Comparison of ENCODE assay signal across 8 cellular contexts in the genomic region with DNA sequence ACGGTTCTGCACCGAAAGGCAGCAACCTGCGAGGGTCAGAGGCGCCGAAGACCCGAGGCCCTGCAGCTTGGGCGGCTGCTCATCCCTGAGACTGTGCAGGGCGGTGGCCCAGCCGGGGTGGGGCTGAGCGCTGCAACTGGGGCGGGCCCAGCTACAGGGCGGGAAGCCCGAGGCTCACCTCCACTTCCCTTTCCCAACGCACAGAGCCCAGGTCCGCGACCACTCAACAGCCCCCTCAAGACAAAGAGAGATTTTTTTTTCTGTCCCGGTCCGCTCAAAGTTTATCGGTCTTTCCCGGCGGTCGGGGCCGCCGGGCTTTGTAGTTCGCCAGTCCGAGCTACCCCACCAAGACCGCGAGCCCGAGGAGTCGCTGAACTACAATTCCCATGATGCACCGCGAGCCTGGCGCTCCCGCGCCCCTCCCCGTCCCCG. TPM values are rescaled to one million over a fixed set of nuclear protein-coding genes. Genes with fewer than 3 reads are reported as not detected.
DNase-seq lines count a peak whose midpoint lies in the region; ATAC-seq, FAIRE-seq and TF ChIP-seq lines count a peak whose summit lies in the region.

No MANE protein-coding gene starts in this region.

- no peaks in the 10 kb centered on the region for H3K27me3 ChIP-seq in H1 (replicated peaks in 1 of 4; ENCODE audit: control insufficient read depth in 3 of 4, extremely low read depth in 1 of 4, insufficient read depth in 3 of 4, low read length in 3 of 4)

- CTCF ChIA-PET in H1 (lab: Charles Lee; ENCODE audit: partially characterized antibody): interaction anchor here (1.0 kb wide), 1 partner anchor 142 kb away, joined by 3 read pairs; no protein-coding TSS in a partner anchor

- POLR2A ChIA-PET in H1 (lab: Charles Lee; ENCODE audit: partially characterized antibody): interaction anchor here (1.0 to 1.9 kb wide), 3 partner anchors 11 to 159 kb away, joined by 3 to 4 read pairs (median 4); partner anchors contain the start of genes HMGB1 and UBE2L5

- no peak overlapping the region for H3K14ac ChIP-seq in H1 (ENCODE audit: insufficient read length)

- no peaks in the 10 kb centered on the region for H3K9me3 Mint-ChIP-seq in memory B cell

- H3K9me3 ChIP-seq in H1 (ENCODE audit: insufficient read depth in 2 of 2, low read depth in 1 of 2, low read length in 1 of 2): no peaks in the 10 kb centered on the region

- H3K4me3 Mint-ChIP-seq in memory B cell: peak overlapping the region; percentile 90

- no peaks in the 10 kb centered on the region for H4K20me1 ChIP-seq in H1 (replicated peaks in 1 of 2; ENCODE audit: control insufficient read depth in 1 of 2, insufficient read depth in 2 of 2, low read length in 2 of 2)

- 3% methylated on average over 10 of the region's 37 CpGs; no CpG with 5 or more reads in 1 of the 2 experiments for WGBS in H1 (ENCODE audit: extremely low coverage in 1 of 2, insufficient coverage in 1 of 2, insufficient read length in 1 of 2, insufficient replicate concordance in 2 of 2, low coverage in 1 of 2, low lambda C conversion rate in 2 of 2, missing lambda C conversion rate in 1 of 2), 2 experiments

- H3K36me3 Mint-ChIP-seq in memory B cell: no peaks in the 10 kb centered on the region

- H4K91ac ChIP-seq in H1 (replicated peaks; ENCODE audit: insufficient read length, low read length): no peak overlapping the region

- H2BK120ac ChIP-seq in H1 (replicated peaks; ENCODE audit: low read depth, low read length): no peak overlapping the region

- H3K4ac ChIP-seq in H1 (replicated peaks; ENCODE audit: insufficient read length, low read depth, low read length): peak overlapping the region; percentile 59

- no peaks in the 10 kb centered on the region for H3K36me3 ChIP-seq in H1 (ENCODE audit: control insufficient read depth in 2 of 4, insufficient read depth in 4 of 4, low read length in 3 of 4)

- no peak overlapping the region for H2BK15ac ChIP-seq in H1 (ENCODE audit: low read length)

- H3K18ac ChIP-seq in H1 (ENCODE audit: extremely low read depth, low read length): peak overlapping the region; percentile 97

- peak overlapping the region; percentile 49 to 76 for H3K4me2 ChIP-seq in H1 (ENCODE audit: insufficient read depth in 1 of 2, low read depth in 2 of 2, low read length in 2 of 2)

- peaks cover 19% of the 10 kb centered on the region for H3K4me1 Mint-ChIP-seq in memory B cell

- H2BK5ac ChIP-seq in H1 (ENCODE audit: low read depth, low read length): peak overlapping the region; percentile 89; the same call in 1 of the 2 replicates

- no peak for TF ChIP-seq CTCF in H1 (IDR thresholded peaks at IDR 0.05; ENCODE audit: control extremely low read depth in 1 of 3, insufficient read depth in 1 of 3, low read depth in 1 of 3, low read length in 3 of 3)

- ATAC-seq in GM21381 (IDR thresholded peaks at IDR 0.05; ENCODE audit: unreplicated experiment): peak; percentile 81
- peak; percentile 88 for ATAC-seq in memory B cell (ENCODE audit: low read depth)

- peaks cover 3% of the 10 kb centered on the region for H3K23me2 ChIP-seq in H1 (ENCODE audit: low read depth, low read length)

- H3K23ac ChIP-seq in H1 (ENCODE audit: insufficient read length): no peak overlapping the region

- 0 out of 2 replicates have a peak, but pooled peaks cover 2% of the 10 kb centered on the region for H3K79me1 ChIP-seq in H1 (ENCODE audit: low read depth, low read length)

- DNase-seq in COR-L47 (lab: John Stamatoyannopoulos, UW) (peak; percentile 92), HTR-8/SVneo (ENCODE audit: insufficient read length, low spot score) (peak; percentile 69), NOMO-1 (lab: John Stamatoyannopoulos, UW; ENCODE audit: unreplicated experiment in 2 of 2) (peak; percentile 85 to 91), H1 (ENCODE audit: low read depth in 1 of 2, low spot score in 2 of 2) (peak; percentile 80 to 95), memory B cell (ENCODE audit: low spot score in 2 of 2) (peak in 1 of 2 donors; percentile 89)
- peak; percentile 76 to 85 (median 80) for DNase-seq in activated CD8-positive, alpha-beta memory T cell treated with anti-CD3 and anti-CD28 coated beads for 48 hours (ENCODE audit: low read depth in 2 of 3, low spot score in 2 of 3)
- peak; percentile 82 for DNase-seq in stimulated activated CD8-positive, alpha-beta memory T cell treated with anti-CD3 and anti-CD28 coated beads, Interleukin-12 subunit alpha, Interleukin-12 subunit beta, amount 100 ng/mL, for 1 hour (ENCODE audit: low read depth)

- no peak overlapping the region for H2BK12ac ChIP-seq in H1 (ENCODE audit: low read depth, low read length)

- no peak overlapping the region for H2AK5ac ChIP-seq in H1 (ENCODE audit: low read depth, low read length)

- H3K9ac ChIP-seq in H1 (replicated peaks in 1 of 4; ENCODE audit: extremely low read depth in 1 of 4, low read depth in 3 of 4, low read length in 3 of 4): peak overlapping the region; percentile 52 to 81 (median 65); a peak in 6 of 7 replicates

- peaks cover 0 to 2% (median 0%) of the 10 kb centered on the region in 4 experiments; a peak in 2 of 7 replicates for H3K4me1 ChIP-seq in H1 (replicated peaks in 1 of 4; ENCODE audit: control insufficient read depth in 3 of 4, insufficient read depth in 4 of 4, low read length in 3 of 4)

- peaks cover 0 to 37% of the 10 kb centered on the region in 2 experiments; a peak in 2 of 4 replicates for H3K79me2 ChIP-seq in H1 (ENCODE audit: control insufficient read depth in 1 of 2, insufficient read depth in 2 of 2, low read length in 2 of 2)

- H3K4me3 ChIP-seq in H1 (ENCODE audit: extremely low read depth in 1 of 4, insufficient read depth in 2 of 4, low read depth in 3 of 4, low read length in 4 of 4): peak overlapping the region; percentile 67 to 88 (median 81)

- FAIRE-seq in HTR-8/SVneo (lab: Jason Lieb, UNC) (no peak), H1 (lab: Jason Lieb, UNC) (no peak)

- TF ChIP-seq POLR2A in H1 (IDR thresholded peaks at IDR 0.05; ENCODE audit: control extremely low read depth in 1 of 2, low read depth in 2 of 2, low read length in 2 of 2): no peak; a peak in 1 of 3 replicates

- H3K27ac ChIP-seq in H1 (ENCODE audit: low read depth, low read length): no peak overlapping the region

- H3K27me3 Mint-ChIP-seq in memory B cell: no peaks in the 10 kb centered on the region

- no peak for TF ChIP-seq RAD21 in H1 (IDR thresholded peaks at IDR 0.05 in 1 of 2, conservative IDR thresholded peaks at IDR 0.05 in 1 of 2; ENCODE audit: low read depth in 2 of 2, low read length in 2 of 2)

- H3K27ac Mint-ChIP-seq in memory B cell: peak overlapping the region; percentile 71

- H3K56ac ChIP-seq in H1 (replicated peaks; ENCODE audit: insufficient read length, low read depth, low read length): peak overlapping the region; percentile 80

- TF ChIP-seq EP300 in H1 (IDR thresholded peaks at IDR 0.05; ENCODE audit: borderline replicate concordance in 1 of 2, low read depth in 2 of 2, low read length in 2 of 2): no peak

- peak overlapping the region; percentile 95 for H4K8ac ChIP-seq in H1 (ENCODE audit: extremely low read depth, insufficient read depth, low read length)

- peak overlapping the region; percentile 92 for H2AFZ ChIP-seq in H1 (ENCODE audit: low read length)

- H2BK20ac ChIP-seq in H1 (ENCODE audit: low read length): no peak overlapping the region

- H4K5ac ChIP-seq in H1 (ENCODE audit: insufficient read length, low read depth, low read length): peak overlapping the region; percentile 67

TF ChIP-seq in H1, 55 proteins besides CTCF, POLR2A, EP300 and RAD21:
- no peak for TF ChIP-seq HDAC2 (IDR thresholded peaks at IDR 0.05; ENCODE audit: borderline replicate concordance in 1 of 2, low read depth in 2 of 2, low read length in 2 of 2)
- no peak for TF ChIP-seq SIRT6 (IDR thresholded peaks at IDR 0.05; ENCODE audit: low read length)
- peak; percentile 26 for TF ChIP-seq ASH2L (IDR thresholded peaks at IDR 0.05; ENCODE audit: low read length)
- TF ChIP-seq TAF1 (IDR thresholded peaks at IDR 0.05; ENCODE audit: low read depth, low read length): peak; percentile 72
- 0 out of 4 replicates have a peak, but pooled peaks of 1 of the 2 experiments have one; percentile 58 for TF ChIP-seq SIN3A (conservative IDR thresholded peaks at IDR 0.05 in 1 of 2, IDR thresholded peaks at IDR 0.05 in 1 of 2; ENCODE audit: low read depth in 1 of 2, low read length in 2 of 2)
- TF ChIP-seq ZNF274 (IDR thresholded peaks at IDR 0.05; ENCODE audit: borderline replicate concordance, extremely low read depth, low read length): no peak
- no peak for TF ChIP-seq HDAC6 (IDR thresholded peaks at IDR 0.05; ENCODE audit: low read depth, low read length)
- TF ChIP-seq TBP (IDR thresholded peaks at IDR 0.05; ENCODE audit: low read depth, low read length): peak; percentile 51; the same call in 1 of the 2 replicates
- peak; percentile 81 for TF ChIP-seq SIX5 (IDR thresholded peaks at IDR 0.05; ENCODE audit: low read depth, low read length)

RNA-seq across cellular contexts. Expression of gene KATNAL1, which starts 0.6 kb away (rescaled TPM):
- total RNA-seq in H1 (2021; fragmentation: NEBNext Ultra II Directional; extraction: Animal tissue kit (Norgen Biotek cat#: 25700)): 10.2 and 13.2 TPM in 2 replicates
- polyA plus RNA-seq in H1 (2011; rRNA removed): 3.0 and 4.0 TPM in 2 replicates
- 4.4 TPM for polyA plus RNA-seq in H1 (2011; cell fraction: cytosol; rRNA removed)
- polyA plus RNA-seq in H1 (2011; cell fraction: nucleus; rRNA removed): 1.7 TPM
- 4.7 to 8.8 TPM (median 6.6 TPM) in 4 replicates for polyA plus RNA-seq in H1 (2012, experiment 1 of 2)
- 0.38 TPM for polyA plus RNA-seq in H1 (2012, experiment 2 of 2)
- polyA plus RNA-seq in H1 (2013, experiment 1 of 2): 3.4 TPM
- polyA plus RNA-seq in H1 (2013, experiment 2 of 2): 3.1 TPM
- 8.2 and 12.3 TPM in 2 replicates for polyA minus RNA-seq in H1 (2011; rRNA and poly(A)+ RNA removed)
- polyA minus RNA-seq in H1 (2011; cell fraction: cytosol; rRNA and poly(A)+ RNA removed): 9.5 TPM
- polyA minus RNA-seq in H1 (2011; cell fraction: nucleus; rRNA and poly(A)+ RNA removed): 13.1 TPM
